Comparison of ENCODE assay signal across 8 cellular contexts in the genomic region with DNA sequence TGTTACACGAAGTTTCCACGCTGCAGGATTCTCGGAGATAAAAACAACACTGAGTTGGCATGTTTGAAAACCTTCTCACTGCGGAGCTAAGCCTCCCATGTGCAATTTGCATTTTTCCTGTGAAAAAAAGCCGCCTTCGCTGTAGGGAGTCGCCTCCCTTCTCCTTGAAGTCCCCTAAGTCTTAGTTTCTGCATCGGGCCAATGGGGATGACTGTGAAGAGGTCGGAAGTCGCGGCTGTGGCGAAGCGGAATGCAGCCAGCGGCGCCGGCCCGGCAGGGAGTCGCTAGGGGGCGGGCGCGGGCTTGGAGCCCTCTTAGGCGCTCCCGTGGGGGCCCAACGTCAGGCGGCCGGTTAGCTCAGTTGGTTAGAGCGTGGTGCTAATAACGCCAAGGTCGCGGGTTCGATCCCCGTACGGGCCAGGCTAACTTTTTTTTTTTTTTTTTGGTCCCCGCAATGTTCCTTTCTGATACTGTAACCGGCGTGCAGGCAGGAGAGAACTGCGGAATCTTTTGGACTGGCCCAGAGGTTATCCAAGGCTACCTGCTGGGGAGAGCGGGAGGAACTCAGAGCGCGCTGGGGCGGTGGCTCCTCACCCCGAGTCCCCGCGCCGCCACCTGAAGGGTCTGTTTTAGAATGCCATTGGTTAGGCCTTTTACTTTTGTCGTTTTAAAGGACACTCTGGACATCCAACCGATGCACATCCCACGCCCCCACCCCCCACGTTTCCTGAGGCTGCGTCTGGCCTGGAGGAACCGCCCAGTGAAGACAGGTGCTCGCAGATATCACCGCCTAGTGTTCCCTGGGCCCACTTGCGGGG. TPM values are rescaled to one million over a fixed set of nuclear protein-coding genes. Genes with fewer than 3 reads are reported as not detected.
A peak's percentile ranks its signal among the peaks of the same experiment; 100 is the strongest.
DNase-seq lines count a peak whose midpoint lies in the region; ATAC-seq and TF ChIP-seq lines count a peak whose summit lies in the region.

No MANE protein-coding gene starts in this region.

- peaks cover 27 to 70% (median 69%) of the 10 kb centered on the region in 4 donors for H3K4me1 Mint-ChIP-seq in naive thymus-derived CD8-positive, alpha-beta T cell
- H3K4me1 Mint-ChIP-seq in stimulated activated naive B cell treated with anti-CD40 and anti-IgM and Interleukin-4, amounts not matched to agents 10 μg/mL and 1 μg/mL and 100 μg/mL, for 72 hours = peaks cover 40 to 67% of the 10 kb centered on the region in 2 donors

- ATAC-seq in naive thymus-derived CD8-positive, alpha-beta T cell = peak; percentile 63 to 66
- peak; percentile 72 to 75 for ATAC-seq in stimulated activated naive B cell treated with anti-CD40 and anti-IgM and Interleukin-4, amounts not matched to agents 10 μg/mL and 1 μg/mL and 100 μg/mL, for 72 hours (replicated peaks)

- H3K4me3 Mint-ChIP-seq in naive thymus-derived CD8-positive, alpha-beta T cell = peak overlapping the region; percentile 89 to 98 (median 95)
- H3K4me3 Mint-ChIP-seq in stimulated activated naive B cell treated with anti-CD40 and anti-IgM and Interleukin-4, amounts not matched to agents 10 μg/mL and 1 μg/mL and 100 μg/mL, for 72 hours = peak overlapping the region; percentile 91 to 95

- H3K4me3 ChIP-seq in fibroblast of mammary gland (ENCODE audit: control insufficient read depth, low read depth, low read length) = peak overlapping the region; percentile 67

- H3K36me3 Mint-ChIP-seq in naive thymus-derived CD8-positive, alpha-beta T cell = no peaks in the 10 kb centered on the region
- peaks cover 4 to 5% of the 10 kb centered on the region in 2 donors for H3K36me3 Mint-ChIP-seq in stimulated activated naive B cell treated with anti-CD40 and anti-IgM and Interleukin-4, amounts not matched to agents 10 μg/mL and 1 μg/mL and 100 μg/mL, for 72 hours

- POLR2A ChIA-PET in naive thymus-derived CD8-positive, alpha-beta T cell (lab: Charles Lee) = interaction anchor here (0.5 to 2.3 kb wide), 14 partner anchors 9 to 611 kb away, joined by 3 to 10 read pairs (median 4); partner anchors contain the start of genes CINP, DYNC1H1, MOK and TECPR2

- DNase-seq in EL = peak; percentile 94
- peak; percentile 58 for DNase-seq in GOT3 (lab: John Stamatoyannopoulos, UW)
- peak; percentile 85 to 92 for DNase-seq in Kasumi-1 (lab: John Stamatoyannopoulos, UW)
- peak; percentile 88 for DNase-seq in RPMI7951 (ENCODE audit: low read depth)
- DNase-seq in activated T-helper 1 cell treated with anti-CD3 and anti-CD28 coated beads, Interleukin-2, amount 50 U/mL, for 16 hours (ENCODE audit: low read depth in 1 of 2, low spot score in 1 of 2) = peak; percentile 98
- DNase-seq in fibroblast of mammary gland (ENCODE audit: low read depth) = peak; percentile 91
- peak; percentile 89 to 98 (median 95) for DNase-seq in naive thymus-derived CD8-positive, alpha-beta T cell
- peak; percentile 91 for DNase-seq in stimulated activated naive B cell treated with anti-CD40 and anti-IgM and Interleukin-4, amounts not matched to agents 10 μg/mL and 1 μg/mL and 100 μg/mL, for 72 hours

- H3K9me3 Mint-ChIP-seq in naive thymus-derived CD8-positive, alpha-beta T cell = peaks cover 0 to 3% (median 0%) of the 10 kb centered on the region in 9 donors
- peaks cover 0 to 2% of the 10 kb centered on the region in 2 donors for H3K9me3 Mint-ChIP-seq in stimulated activated naive B cell treated with anti-CD40 and anti-IgM and Interleukin-4, amounts not matched to agents 10 μg/mL and 1 μg/mL and 100 μg/mL, for 72 hours

- H3K27ac Mint-ChIP-seq in naive thymus-derived CD8-positive, alpha-beta T cell = peak overlapping the region; percentile 94 to 100 (median 98)
- peak overlapping the region; percentile 99 for H3K27ac Mint-ChIP-seq in stimulated activated naive B cell treated with anti-CD40 and anti-IgM and Interleukin-4, amounts not matched to agents 10 μg/mL and 1 μg/mL and 100 μg/mL, for 72 hours

- H3K27me3 Mint-ChIP-seq in naive thymus-derived CD8-positive, alpha-beta T cell = peaks cover 0 to 3% (median 0%) of the 10 kb centered on the region in 5 donors
- H3K27me3 Mint-ChIP-seq in stimulated activated naive B cell treated with anti-CD40 and anti-IgM and Interleukin-4, amounts not matched to agents 10 μg/mL and 1 μg/mL and 100 μg/mL, for 72 hours = peaks cover 4 to 6% of the 10 kb centered on the region in 2 donors

- TF ChIP-seq CTCF in fibroblast of mammary gland (conservative IDR thresholded peaks at IDR 0.05; ENCODE audit: control insufficient read depth, insufficient read depth, low read depth, low read length) = peak; percentile 56

RNA-seq across cellular contexts. Expression of gene ZNF839, which starts 2.6 kb away (rescaled TPM):
- 2.3 and 4.0 TPM in 2 replicates for total RNA-seq in RPMI7951 (2014; rRNA removed; shearing (Covaris generic))
- 10 to 100 TPM; 17.6 to 19.5 TPM for total RNA-seq in naive thymus-derived CD8-positive, alpha-beta T cell
- polyA plus RNA-seq in naive thymus-derived CD8-positive, alpha-beta T cell = 1 to 10 TPM; 4.3 to 7.2 (median 6.6) TPM

RNA-seq across cellular contexts. Expression of gene MOK, which starts 12.0 kb away (rescaled TPM):
- 32.8 and 38.4 TPM in 2 replicates for total RNA-seq in RPMI7951 (2014; rRNA removed; shearing (Covaris generic))
- 1 to 10 TPM; 2.6 to 4.0 TPM for total RNA-seq in naive thymus-derived CD8-positive, alpha-beta T cell
- 1 to 10 TPM; 1.1 to 2.7 (median 1.8) TPM for polyA plus RNA-seq in naive thymus-derived CD8-positive, alpha-beta T cell

RNA-seq across cellular contexts. Expression of gene CINP, which starts 45.7 kb away (rescaled TPM):
- 56.7 and 59.1 TPM in 2 replicates for total RNA-seq in RPMI7951 (2014; rRNA removed; shearing (Covaris generic))
- 10 to 100 TPM; 30.0 to 32.6 TPM for total RNA-seq in naive thymus-derived CD8-positive, alpha-beta T cell
- 10 to 100 TPM; 40.2 to 46.6 (median 40.6) TPM for polyA plus RNA-seq in naive thymus-derived CD8-positive, alpha-beta T cell

RNA-seq across cellular contexts. Expression of gene TECPR2, which starts 45.8 kb away (rescaled TPM):
- total RNA-seq in RPMI7951 (2014; rRNA removed; shearing (Covaris generic)) = 5.0 TPM in 2 replicates
- 10 to 100 TPM; 11.6 to 11.8 TPM for total RNA-seq in naive thymus-derived CD8-positive, alpha-beta T cell
- 1 to 10 TPM; 3.3 to 5.4 (median 4.3) TPM for polyA plus RNA-seq in naive thymus-derived CD8-positive, alpha-beta T cell

Comparison
In these comparisons a context has a peak if more than half of its experiments do, and no peak if none do; other contexts are left out.
1. Peak in every context shown above with its lines: DNase-seq, ATAC-seq and H3K4me3 ChIP-seq.